20 cellular contexts compared by ENCODE assay signal in the genomic region with DNA sequence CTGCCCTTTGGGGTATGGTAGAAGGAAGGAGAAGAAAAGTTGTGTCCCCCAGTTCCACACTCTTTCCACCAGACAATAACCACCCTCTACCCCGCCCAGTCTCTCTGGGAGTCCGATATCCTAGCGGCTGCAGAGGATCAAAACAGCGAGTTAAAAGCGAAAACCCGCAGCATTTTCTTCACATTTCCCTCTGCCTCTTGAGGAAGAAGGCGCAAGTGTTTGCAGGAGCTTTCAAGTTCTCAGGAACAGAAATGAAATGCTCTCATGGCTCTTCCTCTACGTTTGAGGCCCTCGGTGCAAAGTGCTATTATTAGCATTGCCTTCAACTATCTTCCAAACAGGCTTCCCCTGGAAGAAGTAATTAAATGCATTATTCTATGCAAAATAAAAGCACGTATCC. TPM values are rescaled to one million over a fixed set of nuclear protein-coding genes. Genes with fewer than 3 reads are reported as not detected.
A peak's percentile ranks its signal among the peaks of the same experiment; 100 is the strongest.
DNase-seq lines count a peak whose midpoint lies in the region; ATAC-seq and TF ChIP-seq lines count a peak whose summit lies in the region.
"Had no signal": no experiment of that assay in that cellular context is flagged by ENCODE, and none has a peak within 500 bp of the region (broad histone marks: within the 10 kb centered on the region; RNA-seq: fewer than 3 reads in every experiment).

No MANE protein-coding gene starts in this region.

- no peaks in the 10 kb centered on the region for H3K9me3 Mint-ChIP-seq in neural progenitor cell
- H3K9me3 Mint-ChIP-seq: CD4-positive, alpha-beta memory T cell had no signal

- DNase-seq in T-helper 17 cell (no peak), neural progenitor cell (ENCODE audit: low spot score) (no peak), Peyer's patch (no peak), retina (no peak)
- no peak for DNase-seq in activated CD8-positive, alpha-beta memory T cell treated with anti-CD3 and anti-CD28 coated beads, Interleukin-2, amount 50 U/mL, for 4 hours
- DNase-seq: Caco-2; CD4-positive, alpha-beta memory T cell; DND-41; GOT3; Kasumi-1; NCI-H1417 treated with DMSO at 0.1 percent for 48 hours; NCI-H1930; NCI-H524 treated with DMSO at 0.1 percent for 48 hours; OCI-M1; SHP77; SW 1271 had no signal

- TF ChIP-seq CTCF in HEK293 (tag by site-specific recombination; IDR thresholded peaks at IDR 0.05) (no peak), neural progenitor cell (IDR thresholded peaks at IDR 0.05) (no peak), Peyer's patch (IDR thresholded peaks at IDR 0.05) (no peak)

- H3K36me3 Mint-ChIP-seq in T-helper 17 cell (ENCODE audit: low read depth) (no peaks in the 10 kb centered on the region), neural progenitor cell (no peaks in the 10 kb centered on the region)
- H3K36me3 Mint-ChIP-seq: CD4-positive, alpha-beta memory T cell had no signal

- H3K27me3 Mint-ChIP-seq in T-helper 17 cell (peaks cover 5% of the 10 kb centered on the region), neural progenitor cell (ENCODE audit: insufficient read depth, low read depth) (peaks cover 15% of the 10 kb centered on the region)
- H3K27me3 Mint-ChIP-seq: CD4-positive, alpha-beta memory T cell had no signal

- H3K27ac Mint-ChIP-seq in T-helper 17 cell (peak overlapping the region; percentile 53), neural progenitor cell (no peak overlapping the region)
- H3K27ac Mint-ChIP-seq: CD4-positive, alpha-beta memory T cell had no signal

- H3K9ac ChIP-seq in BLaER1 treated with 17β-estradiol and CSF1 and Interleukin-3, amounts not matched to agents 10 nM and 100 nM, result peak overlapping the region in 3 of 11 experiments; percentile 14 to 28 (median 16); a peak in 2 of 22 replicates
- no peak overlapping the region for H3K9ac ChIP-seq in neural progenitor cell

- H2AFZ ChIP-seq in neural progenitor cell (replicated peaks), result no peak overlapping the region

- no peak for TF ChIP-seq POLR2A in Peyer's patch (IDR thresholded peaks at IDR 0.05)

- CTCF ChIA-PET in HEK293 (lab: Yijun Ruan, JAX), result interaction anchor here (0.8 to 1.3 kb wide), 2 partner anchors 13 to 26 kb away, joined by 3 to 4 read pairs; no protein-coding TSS in a partner anchor

- H3K9me3 ChIP-seq in BLaER1 treated with 17β-estradiol and CSF1 and Interleukin-3, amounts not matched to agents 10 nM and 100 nM (replicated peaks in 1 of 11), result no peaks in the 10 kb centered on the region
- H3K9me3 ChIP-seq in HEK293 (ENCODE audit: control insufficient read depth, insufficient read depth, low read depth, low read length) (no peaks in the 10 kb centered on the region), T-helper 17 cell (ENCODE audit: control insufficient read depth, low read length, poor library complexity, severe bottlenecking) (no peaks in the 10 kb centered on the region), neural progenitor cell (ENCODE audit: low read depth) (no peaks in the 10 kb centered on the region), Peyer's patch (no peaks in the 10 kb centered on the region)
- H3K9me3 ChIP-seq: Caco-2, MG63 had no signal

- H3F3A ChIP-seq in neural progenitor cell (ENCODE audit: low read depth), result peaks cover under 1% of the 10 kb centered on the region

- H3K4me3 Mint-ChIP-seq in T-helper 17 cell, result no peak overlapping the region
- peak overlapping the region; percentile 16 for H3K4me3 Mint-ChIP-seq in neural progenitor cell
- H3K4me3 Mint-ChIP-seq: CD4-positive, alpha-beta memory T cell had no signal

- H3K4me1 Mint-ChIP-seq in T-helper 17 cell, result peaks cover 28% of the 10 kb centered on the region
- H3K4me1 Mint-ChIP-seq in neural progenitor cell, result peaks cover 79% of the 10 kb centered on the region

- H3K4me2 ChIP-seq in BLaER1 treated with 17β-estradiol and CSF1 and Interleukin-3, amounts not matched to agents 10 nM and 100 nM, result peak overlapping the region; percentile 50 to 92 (median 82)
- H3K4me2 ChIP-seq in neural progenitor cell, result no peak overlapping the region

- H3K4me1 ChIP-seq in BLaER1 treated with 17β-estradiol and CSF1 and Interleukin-3, amounts not matched to agents 10 nM and 100 nM, result peaks cover 60 to 100% (median 100%) of the 10 kb centered on the region in 10 experiments
- H3K4me1 ChIP-seq in HEK293 (ENCODE audit: control insufficient read depth, insufficient read depth, low read length), result no peaks in the 10 kb centered on the region; the same call in 1 of the 2 replicates
- H3K4me1 ChIP-seq in neural progenitor cell, result peaks cover 29% of the 10 kb centered on the region
- H3K4me1 ChIP-seq in Peyer's patch, result peaks cover 0 to 13% (median 3%) of the 10 kb centered on the region in 4 donors

- peaks cover 0 to 19% (median 0%) of the 10 kb centered on the region in 11 experiments; a peak in 4 of 22 replicates for H3K27me3 ChIP-seq in BLaER1 treated with 17β-estradiol and CSF1 and Interleukin-3, amounts not matched to agents 10 nM and 100 nM
- H3K27me3 ChIP-seq in neural progenitor cell (no peaks in the 10 kb centered on the region), Peyer's patch (no peaks in the 10 kb centered on the region)
- H3K27me3 ChIP-seq: MG63 had no signal

- no peak overlapping the region for H3K4me3 ChIP-seq in BLaER1 treated with 17β-estradiol and CSF1 and Interleukin-3, amounts not matched to agents 10 nM and 100 nM
- no peak overlapping the region for H3K4me3 ChIP-seq in HEK293 (ENCODE audit: low read depth, low read length)
- no peak overlapping the region for H3K4me3 ChIP-seq in neural progenitor cell
- H3K4me3 ChIP-seq in Peyer's patch, result no peak overlapping the region
- H3K4me3 ChIP-seq: MG63, SK-N-MC had no signal

- ATAC-seq in T-helper 17 cell, result no peak

- no peaks in the 10 kb centered on the region; a peak in 1 of 22 replicates for H4K20me1 ChIP-seq in BLaER1 treated with 17β-estradiol and CSF1 and Interleukin-3, amounts not matched to agents 10 nM and 100 nM
- no peaks in the 10 kb centered on the region for H4K20me1 ChIP-seq in neural progenitor cell (ENCODE audit: low read depth)

- POLR2A ChIA-PET in HEK293 (lab: Yijun Ruan, JAX), result no interaction called here

- H3K36me3 ChIP-seq in BLaER1 treated with 17β-estradiol and CSF1 and Interleukin-3, amounts not matched to agents 10 nM and 100 nM, result no peaks in the 10 kb centered on the region
- no peaks in the 10 kb centered on the region for H3K36me3 ChIP-seq in HEK293 (ENCODE audit: control insufficient read depth in 2 of 2, insufficient read depth in 1 of 2, low read length in 2 of 2)
- no peaks in the 10 kb centered on the region for H3K36me3 ChIP-seq in neural progenitor cell
- no peaks in the 10 kb centered on the region for H3K36me3 ChIP-seq in Peyer's patch
- H3K36me3 ChIP-seq: MG63 had no signal

- no peaks in the 10 kb centered on the region for H3K79me2 ChIP-seq in neural progenitor cell (ENCODE audit: low read depth)

- peak overlapping the region in 1 of 11 experiments; percentile 29; a peak in 3 of 22 replicates for H3K27ac ChIP-seq in BLaER1 treated with 17β-estradiol and CSF1 and Interleukin-3, amounts not matched to agents 10 nM and 100 nM
- no peak overlapping the region for H3K27ac ChIP-seq in HEK293 (ENCODE audit: extremely low read depth, low read depth, low read length)
- no peak overlapping the region for H3K27ac ChIP-seq in neural progenitor cell
- H3K27ac ChIP-seq in Peyer's patch, result no peak overlapping the region
- H3K27ac ChIP-seq: SK-N-MC had no signal

TF ChIP-seq in HEK293, 187 proteins besides CTCF, POLR2A, EP300 and RAD21:
- 0 out of 2 replicates have a peak, but pooled peaks have one; percentile 5 for TF ChIP-seq PRDM1 (tag by site-specific recombination; IDR thresholded peaks at IDR 0.05)
- no peak for TF ChIP-seq ZNF626 (tag by site-specific recombination; IDR thresholded peaks at IDR 0.05)
- no peak for TF ChIP-seq FEZF1 (tag by site-specific recombination; IDR thresholded peaks at IDR 0.05)
- TF ChIP-seq TCF7L2 (IDR thresholded peaks at IDR 0.05; ENCODE audit: borderline replicate concordance, low read depth, low read length), result no peak

RNA-seq across cellular contexts. Expression of a gene that starts 52.2 kb away (rescaled TPM):
- 10 to 100 TPM; 29.6 to 43.7 TPM for total RNA-seq in T-helper 17 cell
- 30.4 and 56.5 TPM in 2 replicates for total RNA-seq in neural progenitor cell (ENCODE audit: low replicate concordance)
- total RNA-seq in Peyer's patch, result 10 to 100 TPM in 3 of 4 donors, 1 to 10 TPM in 1; 8.0 to 28.1 (median 19.3) TPM
